Comparison of ENCODE assay signal across 9 cellular contexts in the genomic region with DNA sequence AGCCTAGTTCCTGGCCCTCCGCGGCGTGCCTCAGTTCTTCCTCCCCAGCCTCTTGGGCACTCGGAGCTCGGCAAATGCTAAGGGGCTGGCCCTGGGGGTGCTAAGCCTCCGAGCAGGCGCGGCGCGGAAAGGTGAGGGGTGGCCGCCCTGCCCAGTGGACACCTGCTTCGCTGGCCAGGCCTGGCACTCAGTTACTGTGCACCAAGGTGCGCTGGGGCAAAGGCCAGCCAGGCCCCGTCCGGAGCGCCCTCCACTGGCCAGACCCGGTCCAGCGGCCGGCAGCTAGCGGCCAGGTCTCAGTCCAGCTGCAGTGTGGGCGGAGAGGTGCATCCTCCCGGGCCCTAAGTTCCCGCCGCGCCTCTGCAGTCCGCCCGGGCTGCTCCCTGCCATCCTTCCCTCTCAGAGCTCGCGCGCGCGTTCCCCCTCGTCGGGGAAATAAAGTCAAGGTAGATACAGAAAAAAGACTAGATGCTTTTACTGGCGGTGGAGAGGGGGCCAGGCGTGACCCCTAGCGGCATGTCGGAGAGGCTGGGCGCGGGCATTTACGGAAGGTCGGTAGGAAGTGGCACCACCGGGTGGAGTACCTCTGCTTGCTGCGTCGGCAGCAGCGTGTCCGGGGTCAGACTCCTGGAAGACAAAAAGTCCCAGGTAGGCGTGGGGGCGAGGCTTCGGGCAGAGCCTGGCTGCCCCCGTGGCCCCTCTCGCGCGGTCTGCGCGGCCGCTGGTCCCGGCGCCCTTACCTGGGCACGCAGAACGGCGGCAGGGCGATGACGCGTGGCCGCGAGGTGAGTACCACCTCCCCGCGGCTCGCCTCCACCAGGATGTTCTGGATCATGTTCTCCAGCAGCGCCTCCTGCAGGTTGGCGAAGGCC. TPM values are rescaled to one million over a fixed set of nuclear protein-coding genes. Genes with fewer than 3 reads are reported as not detected.
DNase-seq lines count a peak whose midpoint lies in the region; ATAC-seq and TF ChIP-seq lines count a peak whose summit lies in the region.
"Had no signal": no experiment of that assay in that cellular context is flagged by ENCODE, and none has a peak within 500 bp of the region (broad histone marks: within the 10 kb centered on the region; RNA-seq: fewer than 3 reads in every experiment).

No MANE protein-coding gene starts in this region.

- peak; percentile 68 for TF ChIP-seq CTCF in neural progenitor cell (IDR thresholded peaks at IDR 0.05)

- H3K9ac ChIP-seq in neural progenitor cell = no peak overlapping the region

- H3K27ac ChIP-seq in neural progenitor cell = no peak overlapping the region

- no peak for ATAC-seq in GM21576 (IDR thresholded peaks at IDR 0.05; ENCODE audit: unreplicated experiment)
- ATAC-seq in GM19328 (IDR thresholded peaks at IDR 0.05; ENCODE audit: unreplicated experiment) = no peak

- H3K4me1 Mint-ChIP-seq in activated CD4-positive, alpha-beta T cell treated with anti-CD3 and anti-CD28 coated beads, Interleukin-2, amount 10 ng/mL, durations not matched to agents 7 days and 5 days = peaks cover 5% of the 10 kb centered on the region
- H3K4me1 Mint-ChIP-seq in neural progenitor cell = peaks cover 21% of the 10 kb centered on the region

- no peak for TF ChIP-seq POLR2A in erythroblast (IDR thresholded peaks at IDR 0.05; ENCODE audit: low read length)

- POLR2A ChIA-PET in activated CD4-positive, alpha-beta T cell treated with anti-CD3 and anti-CD28 coated beads, Interleukin-2, amount 10 ng/mL, durations not matched to agents 7 days and 5 days (lab: Charles Lee) = no interaction called here

- peaks cover 100% of the 10 kb centered on the region for H3K27me3 ChIP-seq in neural progenitor cell

- H3K27ac Mint-ChIP-seq in activated CD4-positive, alpha-beta T cell treated with anti-CD3 and anti-CD28 coated beads, Interleukin-2, amount 10 ng/mL, durations not matched to agents 7 days and 5 days = no peak overlapping the region
- H3K27ac Mint-ChIP-seq in neural progenitor cell = no peak overlapping the region

- peaks cover 65% of the 10 kb centered on the region for H3K27me3 Mint-ChIP-seq in activated CD4-positive, alpha-beta T cell treated with anti-CD3 and anti-CD28 coated beads, Interleukin-2, amount 10 ng/mL, durations not matched to agents 7 days and 5 days
- H3K27me3 Mint-ChIP-seq in neural progenitor cell (ENCODE audit: insufficient read depth, low read depth) = peaks cover 69% of the 10 kb centered on the region

- H3K79me2 ChIP-seq in neural progenitor cell (ENCODE audit: low read depth) = no peaks in the 10 kb centered on the region

- peak; percentile 85 for DNase-seq in DMS53 treated with DMSO at 0.1 percent for 48 hours (lab: John Stamatoyannopoulos, UW; ENCODE audit: unreplicated experiment)
- peak; percentile 82 for DNase-seq in NCI-H146 (lab: John Stamatoyannopoulos, UW)
- peak; percentile 38 for DNase-seq in activated CD4-positive, alpha-beta T cell treated with anti-CD3 and anti-CD28 coated beads, Interleukin-2, amount 10 ng/mL, durations not matched to agents 7 days and 5 days
- DNase-seq in erythroblast (lab: John Stamatoyannopoulos, UW) = peak; percentile 45 to 46
- DNase-seq in neural progenitor cell (ENCODE audit: low spot score) = peak; percentile 90
- DNase-seq in SKM-1 treated with dmso at 0.1 percent for 144 hours (lab: John Stamatoyannopoulos, UW; ENCODE audit: unreplicated experiment) = no peak

- H3K4me1 ChIP-seq in neural progenitor cell = peaks cover 31% of the 10 kb centered on the region

- H3K36me3 Mint-ChIP-seq in activated CD4-positive, alpha-beta T cell treated with anti-CD3 and anti-CD28 coated beads, Interleukin-2, amount 10 ng/mL, durations not matched to agents 7 days and 5 days (ENCODE audit: low read depth) = no peaks in the 10 kb centered on the region
- H3K36me3 Mint-ChIP-seq in neural progenitor cell = no peaks in the 10 kb centered on the region

- peaks cover 51% of the 10 kb centered on the region for H4K20me1 ChIP-seq in neural progenitor cell (ENCODE audit: low read depth)

- CTCF ChIA-PET in activated CD4-positive, alpha-beta T cell treated with anti-CD3 and anti-CD28 coated beads, Interleukin-2, amount 10 ng/mL, durations not matched to agents 7 days and 5 days (lab: Charles Lee) = interaction anchor here (1.2 to 1.5 kb wide), 2 partner anchors 22 to 27 kb away, joined by 3 to 5 read pairs; no protein-coding TSS in a partner anchor

- peaks cover 6% of the 10 kb centered on the region for H3F3A ChIP-seq in neural progenitor cell (ENCODE audit: low read depth)

- no peaks in the 10 kb centered on the region for H3K9me3 ChIP-seq in neural progenitor cell (ENCODE audit: low read depth)

- peak overlapping the region; percentile 52 for H3K4me3 ChIP-seq in neural progenitor cell

- H3K9me3 Mint-ChIP-seq in activated CD4-positive, alpha-beta T cell treated with anti-CD3 and anti-CD28 coated beads, Interleukin-2, amount 10 ng/mL, durations not matched to agents 7 days and 5 days = no peaks in the 10 kb centered on the region
- H3K9me3 Mint-ChIP-seq in neural progenitor cell = no peaks in the 10 kb centered on the region

- H3K4me3 Mint-ChIP-seq in activated CD4-positive, alpha-beta T cell treated with anti-CD3 and anti-CD28 coated beads, Interleukin-2, amount 10 ng/mL, durations not matched to agents 7 days and 5 days = no peak overlapping the region
- H3K4me3 Mint-ChIP-seq in neural progenitor cell = peak overlapping the region; percentile 82

- H2AFZ ChIP-seq in neural progenitor cell (replicated peaks) = peak overlapping the region; percentile 75

- H3K36me3 ChIP-seq in neural progenitor cell = no peaks in the 10 kb centered on the region

- H3K4me2 ChIP-seq in neural progenitor cell = peak overlapping the region; percentile 96

RNA-seq across cellular contexts. Expression of a gene that starts 9.4 kb away (rescaled TPM):
- total RNA-seq in activated CD4-positive, alpha-beta T cell treated with anti-CD3 and anti-CD28 coated beads, Interleukin-2, amount 10 ng/mL, durations not matched to agents 7 days and 5 days = not detected
- not detected in 2 replicates for total RNA-seq in neural progenitor cell (ENCODE audit: low replicate concordance)
- total RNA-seq: skeletal muscle tissue had no signal

RNA-seq across cellular contexts. Expression of a gene that starts 17.6 kb away (rescaled TPM):
- not detected for total RNA-seq in activated CD4-positive, alpha-beta T cell treated with anti-CD3 and anti-CD28 coated beads, Interleukin-2, amount 10 ng/mL, durations not matched to agents 7 days and 5 days
- not detected in 2 replicates for total RNA-seq in neural progenitor cell (ENCODE audit: low replicate concordance)
- total RNA-seq: skeletal muscle tissue had no signal

RNA-seq across cellular contexts. Expression of a gene that starts 38.7 kb away (rescaled TPM):
- total RNA-seq in activated CD4-positive, alpha-beta T cell treated with anti-CD3 and anti-CD28 coated beads, Interleukin-2, amount 10 ng/mL, durations not matched to agents 7 days and 5 days = not detected
- 0.22 and 0.80 TPM in 2 replicates for total RNA-seq in neural progenitor cell (ENCODE audit: low replicate concordance)
- total RNA-seq: skeletal muscle tissue had no signal

RNA-seq across cellular contexts. Expression of a gene that starts 43.2 kb away (rescaled TPM):
- not detected for total RNA-seq in activated CD4-positive, alpha-beta T cell treated with anti-CD3 and anti-CD28 coated beads, Interleukin-2, amount 10 ng/mL, durations not matched to agents 7 days and 5 days
- 0.09 TPM in 1 of 2 replicates, not detected in the other for total RNA-seq in neural progenitor cell (ENCODE audit: low replicate concordance)
- total RNA-seq: skeletal muscle tissue had no signal

RNA-seq across cellular contexts. Expression of a gene that starts 58.1 kb away (rescaled TPM):
- not detected for total RNA-seq in activated CD4-positive, alpha-beta T cell treated with anti-CD3 and anti-CD28 coated beads, Interleukin-2, amount 10 ng/mL, durations not matched to agents 7 days and 5 days
- 0.06 TPM in 1 of 2 replicates, not detected in the other for total RNA-seq in neural progenitor cell (ENCODE audit: low replicate concordance)
- total RNA-seq: skeletal muscle tissue had no signal
